Comparison of ENCODE assay signal across 18 cellular contexts in the genomic region with DNA sequence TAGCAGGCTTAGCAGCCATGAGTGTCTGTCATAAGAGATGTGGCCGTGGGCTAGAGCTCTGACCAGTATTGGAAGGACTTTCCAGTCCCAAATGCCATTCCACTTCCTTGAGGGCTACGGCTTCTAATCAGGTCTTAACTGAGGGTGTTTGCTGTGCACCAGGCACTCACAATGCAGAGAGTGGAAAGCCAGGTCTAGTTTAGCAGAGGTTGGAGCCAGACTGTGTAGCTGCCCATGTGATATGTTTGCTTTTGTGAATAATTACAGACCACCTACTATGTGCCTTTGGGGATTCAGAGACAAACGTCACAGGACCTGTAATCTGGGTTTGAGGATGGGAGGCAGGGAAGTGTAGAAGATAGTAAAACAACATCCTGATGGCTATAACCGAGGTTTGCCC.
DNase-seq lines count a peak whose midpoint lies in the region; ATAC-seq and TF ChIP-seq lines count a peak whose summit lies in the region.
"Had no signal": no experiment of that assay in that cellular context is flagged by ENCODE, and none has a peak within 500 bp of the region (broad histone marks: within the 10 kb centered on the region; RNA-seq: fewer than 3 reads in every experiment).

No MANE protein-coding gene starts in this region.

- no peak overlapping the region for H3K4me3 ChIP-seq in WERI-Rb-1 (ENCODE audit: low read depth, low read length)
- H3K4me3 ChIP-seq in coronary artery, result no peak overlapping the region
- H3K4me3 ChIP-seq: BLaER1 had no signal

- no peak for ATAC-seq in memory B cell (ENCODE audit: low read depth)
- no peak for ATAC-seq in stimulated activated memory B cell treated with anti-CD40 and anti-IgM and Interleukin-4, amounts not matched to agents 10 μg/mL and 1 μg/mL and 100 μg/mL, for 72 hours
- ATAC-seq: HepG2 had no signal

- no peaks in the 10 kb centered on the region for H3K9me3 Mint-ChIP-seq in memory B cell
- no peaks in the 10 kb centered on the region for H3K9me3 Mint-ChIP-seq in stimulated activated memory B cell treated with anti-CD40 and anti-IgM and Interleukin-4, amounts not matched to agents 10 μg/mL and 1 μg/mL and 100 μg/mL, for 72 hours
- H3K9me3 Mint-ChIP-seq: CD14-positive monocyte, H9 had no signal

- no peak overlapping the region for H3K4me3 Mint-ChIP-seq in memory B cell
- H3K4me3 Mint-ChIP-seq in stimulated activated memory B cell treated with anti-CD40 and anti-IgM and Interleukin-4, amounts not matched to agents 10 μg/mL and 1 μg/mL and 100 μg/mL, for 72 hours, result no peak overlapping the region
- H3K4me3 Mint-ChIP-seq: CD14-positive monocyte; CD4-positive, alpha-beta memory T cell; H9 had no signal

- H3K4me1 Mint-ChIP-seq in memory B cell, result peaks cover 27% of the 10 kb centered on the region
- H3K4me1 Mint-ChIP-seq in stimulated activated memory B cell treated with anti-CD40 and anti-IgM and Interleukin-4, amounts not matched to agents 10 μg/mL and 1 μg/mL and 100 μg/mL, for 72 hours, result peaks cover 68% of the 10 kb centered on the region

- peak overlapping the region; percentile 82 for H3K27ac Mint-ChIP-seq in memory B cell
- H3K27ac Mint-ChIP-seq in stimulated activated memory B cell treated with anti-CD40 and anti-IgM and Interleukin-4, amounts not matched to agents 10 μg/mL and 1 μg/mL and 100 μg/mL, for 72 hours, result peak overlapping the region; percentile 81
- H3K27ac Mint-ChIP-seq: H9 had no signal

- H3K27me3 ChIP-seq in WERI-Rb-1 (ENCODE audit: insufficient read depth, low read depth, severe bottlenecking), result peaks cover 12% of the 10 kb centered on the region
- H3K27me3 ChIP-seq: BLaER1 had no signal

- TF ChIP-seq CTCF in GM13977 (IDR thresholded peaks at IDR 0.05; ENCODE audit: extremely low read depth, insufficient read depth, missing control alignments), result peak; percentile 0
- TF ChIP-seq CTCF in WERI-Rb-1 (IDR thresholded peaks at IDR 0.05; ENCODE audit: low read depth, low read length), result no peak
- no peak for TF ChIP-seq CTCF in coronary artery (IDR thresholded peaks at IDR 0.05)

- H3K36me3 Mint-ChIP-seq in memory B cell, result peaks cover 46% of the 10 kb centered on the region
- peaks cover 75% of the 10 kb centered on the region for H3K36me3 Mint-ChIP-seq in stimulated activated memory B cell treated with anti-CD40 and anti-IgM and Interleukin-4, amounts not matched to agents 10 μg/mL and 1 μg/mL and 100 μg/mL, for 72 hours
- H3K36me3 Mint-ChIP-seq: CD4-positive, alpha-beta memory T cell had no signal

- no peak overlapping the region for H3K27ac ChIP-seq in WERI-Rb-1
- H3K27ac ChIP-seq in coronary artery, result no peak overlapping the region
- H3K27ac ChIP-seq: BLaER1 had no signal

- H3K36me3 ChIP-seq in WERI-Rb-1, result no peaks in the 10 kb centered on the region

- DNase-seq in D341Med (ENCODE audit: low spot score), result peak; percentile 21
- no peak for DNase-seq in GM13977 (ENCODE audit: low spot score)
- no peak for DNase-seq in memory B cell (ENCODE audit: low spot score in 2 of 2)
- DNase-seq in WERI-Rb-1, result no peak
- DNase-seq in NCI-H748 treated with DMSO at 0.1 percent for 48 hours (lab: John Stamatoyannopoulos, UW), result no peak
- DNase-seq in Kasumi-1 (lab: John Stamatoyannopoulos, UW), result no peak
- DNase-seq in coronary artery (ENCODE audit: low spot score), result no peak
- DNase-seq: ACHN; AML-193; CD4-positive, alpha-beta memory T cell; DMS79 treated with DMSO at 0.1 percent for 48 hours; GF-D8; H9; KG1 had no signal

- no peaks in the 10 kb centered on the region for H3K27me3 Mint-ChIP-seq in memory B cell
- H3K27me3 Mint-ChIP-seq in stimulated activated memory B cell treated with anti-CD40 and anti-IgM and Interleukin-4, amounts not matched to agents 10 μg/mL and 1 μg/mL and 100 μg/mL, for 72 hours, result no peaks in the 10 kb centered on the region

- in situ Hi-C loops in GM13977 (cut with MboI; ENCODE audit: low pct_unique_long_range_greater_than_20kb, low sequenced_read_pairs, unreplicated experiment), result no loop called here

- H3K9me3 ChIP-seq in WERI-Rb-1 (ENCODE audit: severe bottlenecking), result no peaks in the 10 kb centered on the region
- H3K9me3 ChIP-seq: BLaER1 had no signal
